ENCODE assay signal across 1 cellular context in the genomic region with DNA sequence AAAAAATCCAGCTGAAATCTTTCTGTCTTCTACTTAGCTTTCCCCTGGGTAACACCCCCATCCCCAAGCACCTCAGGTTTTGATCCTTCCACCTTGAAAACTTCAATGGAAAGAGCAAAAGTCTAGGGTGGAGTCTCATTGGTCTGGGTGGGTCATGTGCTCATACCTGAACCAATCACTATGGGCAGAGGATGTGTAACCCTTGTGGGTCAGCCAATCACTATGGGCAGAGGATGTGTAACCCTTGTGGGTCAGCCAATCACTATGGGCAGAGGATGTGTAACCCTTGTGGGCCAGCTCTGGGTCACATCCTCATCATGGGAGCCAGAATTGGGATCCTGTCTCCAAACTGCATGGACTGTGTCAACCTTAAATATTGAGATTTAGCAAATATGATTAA.
TF ChIP-seq lines count a peak whose summit lies in the region.

No MANE protein-coding gene starts in this region.

TF ChIP-seq in GM23338, 12 proteins besides CTCF, POLR2A, EP300 and RAD21:
- TF ChIP-seq, protein P1, sequence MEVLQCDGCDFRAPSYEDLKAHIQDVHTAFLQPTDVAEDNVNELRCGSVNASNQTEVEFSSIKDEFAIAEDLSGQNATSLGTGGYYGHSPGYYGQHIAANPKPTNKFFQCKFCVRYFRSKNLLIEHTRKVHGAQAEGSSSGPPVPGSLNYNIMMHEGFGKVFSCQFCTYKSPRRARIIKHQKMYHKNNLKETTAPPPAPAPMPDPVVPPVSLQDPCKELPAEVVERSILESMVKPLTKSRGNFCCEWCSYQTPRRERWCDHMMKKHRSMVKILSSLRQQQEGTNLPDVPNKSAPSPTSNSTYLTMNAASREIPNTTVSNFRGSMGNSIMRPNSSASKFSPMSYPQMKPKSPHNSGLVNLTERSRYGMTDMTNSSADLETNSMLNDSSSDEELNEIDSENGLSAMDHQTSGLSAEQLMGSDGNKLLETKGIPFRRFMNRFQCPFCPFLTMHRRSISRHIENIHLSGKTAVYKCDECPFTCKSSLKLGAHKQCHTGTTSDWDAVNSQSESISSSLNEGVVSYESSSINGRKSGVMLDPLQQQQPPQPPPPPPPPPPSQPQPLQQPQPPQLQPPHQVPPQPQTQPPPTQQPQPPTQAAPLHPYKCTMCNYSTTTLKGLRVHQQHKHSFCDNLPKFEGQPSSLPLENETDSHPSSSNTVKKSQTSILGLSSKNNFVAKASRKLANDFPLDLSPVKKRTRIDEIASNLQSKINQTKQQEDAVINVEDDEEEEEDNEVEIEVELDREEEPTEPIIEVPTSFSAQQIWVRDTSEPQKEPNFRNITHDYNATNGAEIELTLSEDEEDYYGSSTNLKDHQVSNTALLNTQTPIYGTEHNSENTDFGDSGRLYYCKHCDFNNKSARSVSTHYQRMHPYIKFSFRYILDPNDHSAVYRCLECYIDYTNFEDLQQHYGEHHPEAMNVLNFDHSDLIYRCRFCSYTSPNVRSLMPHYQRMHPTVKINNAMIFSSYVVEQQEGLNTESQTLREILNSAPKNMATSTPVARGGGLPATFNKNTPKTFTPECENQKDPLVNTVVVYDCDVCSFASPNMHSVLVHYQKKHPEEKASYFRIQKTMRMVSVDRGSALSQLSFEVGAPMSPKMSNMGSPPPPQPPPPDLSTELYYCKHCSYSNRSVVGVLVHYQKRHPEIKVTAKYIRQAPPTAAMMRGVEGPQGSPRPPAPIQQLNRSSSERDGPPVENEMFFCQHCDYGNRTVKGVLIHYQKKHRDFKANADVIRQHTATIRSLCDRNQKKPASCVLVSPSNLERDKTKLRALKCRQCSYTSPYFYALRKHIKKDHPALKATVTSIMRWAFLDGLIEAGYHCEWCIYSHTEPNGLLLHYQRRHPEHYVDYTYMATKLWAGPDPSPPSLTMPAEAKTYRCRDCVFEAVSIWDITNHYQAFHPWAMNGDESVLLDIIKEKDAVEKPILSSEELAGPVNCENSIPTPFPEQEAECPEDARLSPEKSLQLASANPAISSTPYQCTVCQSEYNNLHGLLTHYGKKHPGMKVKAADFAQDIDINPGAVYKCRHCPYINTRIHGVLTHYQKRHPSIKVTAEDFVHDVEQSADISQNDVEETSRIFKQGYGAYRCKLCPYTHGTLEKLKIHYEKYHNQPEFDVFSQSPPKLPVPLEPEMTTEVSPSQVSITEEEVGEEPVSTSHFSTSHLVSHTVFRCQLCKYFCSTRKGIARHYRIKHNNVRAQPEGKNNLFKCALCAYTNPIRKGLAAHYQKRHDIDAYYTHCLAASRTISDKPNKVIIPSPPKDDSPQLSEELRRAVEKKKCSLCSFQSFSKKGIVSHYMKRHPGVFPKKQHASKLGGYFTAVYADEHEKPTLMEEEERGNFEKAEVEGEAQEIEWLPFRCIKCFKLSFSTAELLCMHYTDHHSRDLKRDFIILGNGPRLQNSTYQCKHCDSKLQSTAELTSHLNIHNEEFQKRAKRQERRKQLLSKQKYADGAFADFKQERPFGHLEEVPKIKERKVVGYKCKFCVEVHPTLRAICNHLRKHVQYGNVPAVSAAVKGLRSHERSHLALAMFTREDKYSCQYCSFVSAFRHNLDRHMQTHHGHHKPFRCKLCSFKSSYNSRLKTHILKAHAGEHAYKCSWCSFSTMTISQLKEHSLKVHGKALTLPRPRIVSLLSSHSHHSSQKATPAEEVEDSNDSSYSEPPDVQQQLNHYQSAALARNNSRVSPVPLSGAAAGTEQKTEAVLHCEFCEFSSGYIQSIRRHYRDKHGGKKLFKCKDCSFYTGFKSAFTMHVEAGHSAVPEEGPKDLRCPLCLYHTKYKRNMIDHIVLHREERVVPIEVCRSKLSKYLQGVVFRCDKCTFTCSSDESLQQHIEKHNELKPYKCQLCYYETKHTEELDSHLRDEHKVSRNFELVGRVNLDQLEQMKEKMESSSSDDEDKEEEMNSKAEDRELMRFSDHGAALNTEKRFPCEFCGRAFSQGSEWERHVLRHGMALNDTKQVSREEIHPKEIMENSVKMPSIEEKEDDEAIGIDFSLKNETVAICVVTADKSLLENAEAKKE (CRISPR knock-in tag; IDR thresholded peaks at IDR 0.05): no peak
- TF ChIP-seq REST (IDR thresholded peaks at IDR 0.05; ENCODE audit: unreplicated experiment) (no peak), POLR2AphosphoS5 (IDR thresholded peaks at IDR 0.05; ENCODE audit: low read depth) (no peak), NANOG (IDR thresholded peaks at IDR 0.05; ENCODE audit: borderline replicate concordance) (no peak), EZH2phosphoT487 (IDR thresholded peaks at IDR 0.05; ENCODE audit: unreplicated experiment) (no peak), JUNB (IDR thresholded peaks at IDR 0.05; ENCODE audit: unreplicated experiment) (no peak), EZH2 (IDR thresholded peaks at IDR 0.05; ENCODE audit: low read depth, unreplicated experiment) (no peak), STAT1 (IDR thresholded peaks at IDR 0.05; ENCODE audit: unreplicated experiment) (no peak), ZNF114 (CRISPR knock-in tag; IDR thresholded peaks at IDR 0.05) (no peak), ETS1 (IDR thresholded peaks at IDR 0.05) (no peak), ZNF331 (CRISPR knock-in tag; IDR thresholded peaks at IDR 0.05; ENCODE audit: low read depth) (no peak), CREB1 (CRISPR knock-in tag; IDR thresholded peaks at IDR 0.05; ENCODE audit: low read depth) (no peak)
